21 cellular contexts compared by ENCODE assay signal in genomic region chr16:22204091-22204655, GRCh38. TPM values are rescaled to one million over a fixed set of nuclear protein-coding genes. Genes with fewer than 3 reads are reported as not detected.
"Had no signal": no experiment of that assay in that cellular context is flagged by ENCODE, and none has a peak within 500 bp of the region (broad histone marks: within the 10 kb centered on the region; RNA-seq: fewer than 3 reads in every experiment).

No MANE protein-coding gene starts in this region.

- H3K4me3 Mint-ChIP-seq: activated B cell treated with CpG ODN at 0.5 μM for 24 hours; activated naive CD4-positive, alpha-beta T cell treated with anti-CD3 and anti-CD28 coated beads for 36 hours; neural progenitor cell; stimulated activated effector memory CD8-positive, alpha-beta T cell treated with anti-CD3 and anti-CD28 coated beads, Interleukin-12 subunit alpha, Interleukin-12 subunit beta, amount 100 ng/mL, for 72 hours; T-helper 1 cell treated with Interleukin-12 subunit alpha and Interleukin-12 subunit beta and Interleukin-4 antibody, amounts not matched to agents 30 μg/mL and 1 μg/mL, for 36 hours had no signal

- H3K27me3 Mint-ChIP-seq: activated B cell treated with CpG ODN at 0.5 μM for 24 hours had no signal

- H3K27ac Mint-ChIP-seq: activated B cell treated with CpG ODN at 0.5 μM for 24 hours; activated naive CD4-positive, alpha-beta T cell treated with anti-CD3 and anti-CD28 coated beads for 36 hours; neural progenitor cell; stimulated activated effector memory CD8-positive, alpha-beta T cell treated with anti-CD3 and anti-CD28 coated beads, Interleukin-12 subunit alpha, Interleukin-12 subunit beta, amount 100 ng/mL, for 72 hours; T-helper 1 cell treated with Interleukin-12 subunit alpha and Interleukin-12 subunit beta and Interleukin-4 antibody, amounts not matched to agents 30 μg/mL and 1 μg/mL, for 36 hours had no signal

- H3K36me3 Mint-ChIP-seq: neural progenitor cell had no signal

- H3K9me3 Mint-ChIP-seq: activated B cell treated with CpG ODN at 0.5 μM for 24 hours; neural progenitor cell; stimulated activated effector memory CD8-positive, alpha-beta T cell treated with anti-CD3 and anti-CD28 coated beads, Interleukin-12 subunit alpha, Interleukin-12 subunit beta, amount 100 ng/mL, for 72 hours; T-helper 1 cell treated with Interleukin-12 subunit alpha and Interleukin-12 subunit beta and Interleukin-4 antibody, amounts not matched to agents 30 μg/mL and 1 μg/mL, for 36 hours had no signal

- ATAC-seq: foreskin keratinocyte; left lung; sciatic nerve; stimulated activated effector memory CD8-positive, alpha-beta T cell treated with anti-CD3 and anti-CD28 coated beads, Interleukin-12 subunit alpha, Interleukin-12 subunit beta, amount 100 ng/mL, for 72 hours had no signal

- H3K4me3 ChIP-seq: esophagus muscularis mucosa, left lung, lung, neural progenitor cell, skin epidermis, stomach, tibial artery had no signal

- H3K27ac ChIP-seq: foreskin keratinocyte, neural progenitor cell had no signal

- DNase-seq: activated B cell treated with CpG ODN at 0.5 μM for 24 hours; activated effector memory CD4-positive, alpha-beta T cell treated with anti-CD3 and anti-CD28 coated beads, Interleukin-2, amount 50 U/mL, for 16 hours; activated naive CD4-positive, alpha-beta T cell treated with anti-CD3 and anti-CD28 coated beads for 36 hours; effector CD4-positive, alpha-beta T cell; left lung; occipital lobe; SK-N-SH; stimulated activated CD4-positive, alpha-beta T cell treated with anti-CD3 and anti-CD28 coated beads, Interleukin-4, amount 100 ng/mL, for 24 hours; stomach; SW 1271; tibial artery had no signal

- H3K36me3 ChIP-seq: esophagus muscularis mucosa, left lung, neural progenitor cell, stomach, tibial artery had no signal

- H3K4me1 ChIP-seq: neural progenitor cell had no signal

- H3K27me3 ChIP-seq: esophagus muscularis mucosa, foreskin keratinocyte, left lung, stomach, tibial artery had no signal

- H3K9me3 ChIP-seq: esophagus muscularis mucosa, SK-N-SH, stomach, tibial artery had no signal

RNA-seq across cellular contexts. Expression of gene SDR42E2, which starts 41.9 kb away (rescaled TPM):
- total RNA-seq: dermis blood vessel endothelial cell, esophagus muscularis mucosa, foreskin keratinocyte, occipital lobe, posterior vena cava, sciatic nerve, stomach had no signal
